ENCODE assay signal across 9 cellular contexts in genomic region chr10:71888248-71888622, GRCh38. TPM values are rescaled to one million over a fixed set of nuclear protein-coding genes. Genes with fewer than 3 reads are reported as not detected.
DNase-seq lines count a peak whose midpoint lies in the region; ATAC-seq and TF ChIP-seq lines count a peak whose summit lies in the region.
"Had no signal": no experiment of that assay in that cellular context is flagged by ENCODE, and none has a peak within 500 bp of the region (broad histone marks: within the 10 kb centered on the region; RNA-seq: fewer than 3 reads in every experiment).

No MANE protein-coding gene starts in this region.

- H3K79me2 ChIP-seq in DOHH2 (ENCODE audit: control insufficient read depth, low read length) = no peaks in the 10 kb centered on the region

- H3K4me3 ChIP-seq in DOHH2 (ENCODE audit: low read length) (0 out of 2 replicates have a peak overlapping the region, but pooled peaks have one; percentile 39), RWPE2 (ENCODE audit: severe bottlenecking) (peak overlapping the region; percentile 40), esophagus muscularis mucosa (peak overlapping the region; percentile 57 to 64 (median 62)), psoas muscle (peak overlapping the region; percentile 72)

- peak overlapping the region; percentile 66 for H3K4me2 ChIP-seq in DOHH2 (ENCODE audit: low read length)

- TF ChIP-seq CTCF in DOHH2 (IDR thresholded peaks at IDR 0.05; ENCODE audit: low read depth, low read length, poor library complexity, severe bottlenecking) (no peak), RWPE2 (IDR thresholded peaks at IDR 0.05; ENCODE audit: poor library complexity, severe bottlenecking) (no peak), esophagus muscularis mucosa (IDR thresholded peaks at IDR 0.05) (no peak), psoas muscle (IDR thresholded peaks at IDR 0.05) (no peak)

- H3K9me3 ChIP-seq in DOHH2 (ENCODE audit: control insufficient read depth, insufficient read depth, low read length) (no peaks in the 10 kb centered on the region), RWPE2 (ENCODE audit: severe bottlenecking) (no peaks in the 10 kb centered on the region), esophagus muscularis mucosa (no peaks in the 10 kb centered on the region), psoas muscle (no peaks in the 10 kb centered on the region)

- peaks cover 7% of the 10 kb centered on the region for H3F3A ChIP-seq in DOHH2 (ENCODE audit: control insufficient read depth, insufficient read depth)

- peaks cover 27% of the 10 kb centered on the region for H3K4me1 ChIP-seq in DOHH2 (ENCODE audit: control insufficient read depth, low read length)
- peaks cover 4% of the 10 kb centered on the region for H3K4me1 ChIP-seq in RWPE2 (ENCODE audit: insufficient read depth, poor library complexity, severe bottlenecking)
- H3K4me1 ChIP-seq in esophagus muscularis mucosa = peaks cover 12 to 29% (median 27%) of the 10 kb centered on the region in 4 donors
- peaks cover 6% of the 10 kb centered on the region for H3K4me1 ChIP-seq in psoas muscle

- intact Hi-C loops in esophagus muscularis mucosa (cut with DNase I) (loop anchor here (5.0 kb wide), 1 partner anchor 41 kb away; no protein-coding TSS in a partner anchor), psoas muscle (cut with DNase I) (no loop called here)

- H3K36me3 ChIP-seq in DOHH2 (ENCODE audit: control insufficient read depth, low read length) = no peaks in the 10 kb centered on the region
- no peaks in the 10 kb centered on the region for H3K36me3 ChIP-seq in RWPE2 (ENCODE audit: low read depth)
- no peaks in the 10 kb centered on the region for H3K36me3 ChIP-seq in esophagus muscularis mucosa
- no peaks in the 10 kb centered on the region for H3K36me3 ChIP-seq in psoas muscle (ENCODE audit: insufficient read depth in 1 of 2, low read depth in 1 of 2)

- H3K9me2 ChIP-seq in DOHH2 (replicated peaks; ENCODE audit: control insufficient read depth, low read length) = no peaks in the 10 kb centered on the region

- no peak for TF ChIP-seq EP300 in esophagus muscularis mucosa (IDR thresholded peaks at IDR 0.05)

- DNase-seq in RWPE2 (ENCODE audit: low spot score) = no peak
- DNase-seq in esophagus muscularis mucosa (ENCODE audit: extremely low spot score) = no peak
- DNase-seq in psoas muscle = no peak
- no peak for DNase-seq in NCI-H446 (lab: John Stamatoyannopoulos, UW)
- no peak for DNase-seq in islet precursor cell
- DNase-seq: NCI-H1048 had no signal

- peaks cover 56% of the 10 kb centered on the region for H3K27me3 ChIP-seq in DOHH2 (ENCODE audit: control insufficient read depth, low read length)
- H3K27me3 ChIP-seq in RWPE2 (ENCODE audit: insufficient read depth, poor library complexity, severe bottlenecking) = no peaks in the 10 kb centered on the region
- no peaks in the 10 kb centered on the region for H3K27me3 ChIP-seq in esophagus muscularis mucosa
- no peaks in the 10 kb centered on the region for H3K27me3 ChIP-seq in psoas muscle (ENCODE audit: insufficient read depth in 3 of 3, low read length in 2 of 3)

- no peak for ATAC-seq in RWPE2 (ENCODE audit: low read depth)
- ATAC-seq in psoas muscle = no peak
- no peak for ATAC-seq in GM21528 (IDR thresholded peaks at IDR 0.05; ENCODE audit: low FRiP score, unreplicated experiment)
- ATAC-seq in HG03045 (IDR thresholded peaks at IDR 0.05; ENCODE audit: unreplicated experiment) = no peak

- no peak for TF ChIP-seq POLR2A in esophagus muscularis mucosa (IDR thresholded peaks at IDR 0.05; ENCODE audit: low read depth)

- WGBS in esophagus muscularis mucosa = 47% methylated on average over 8 of the region's 8 CpGs
- WGBS in psoas muscle, 3 donors = 49 to 60% (median 50%) methylated on average over 8 of the region's 8 CpGs

- H4K20me1 ChIP-seq in DOHH2 (ENCODE audit: control insufficient read depth, insufficient read depth, low read depth, low read length) = peaks cover 15% of the 10 kb centered on the region

- H3K27ac ChIP-seq in DOHH2 (ENCODE audit: low read depth, low read length) (no peak overlapping the region), RWPE2 (ENCODE audit: poor library complexity, severe bottlenecking) (peak overlapping the region; percentile 59), esophagus muscularis mucosa (replicated peaks in 1 of 4) (peak overlapping the region; percentile 76 to 91 (median 85)), psoas muscle (peak overlapping the region; percentile 86)

RNA-seq across cellular contexts. Expression of gene PSAP, which starts 37.2 kb away (rescaled TPM):
- total RNA-seq in esophagus muscularis mucosa (100 to 1,000 TPM; 537 to 740 (median 698) TPM), psoas muscle (1,000 to 10,000 TPM in 3 of 4 donors, 100 to 1,000 TPM in 1; 885 to 1,725 (median 1,143) TPM)
- polyA plus RNA-seq in psoas muscle = 1,000 to 10,000 TPM in 1 of 3 donors, 100 to 1,000 TPM in 2; 634 to 1,049 (median 695) TPM
